ENCODE assay signal across 24 cellular contexts in the genomic region with DNA sequence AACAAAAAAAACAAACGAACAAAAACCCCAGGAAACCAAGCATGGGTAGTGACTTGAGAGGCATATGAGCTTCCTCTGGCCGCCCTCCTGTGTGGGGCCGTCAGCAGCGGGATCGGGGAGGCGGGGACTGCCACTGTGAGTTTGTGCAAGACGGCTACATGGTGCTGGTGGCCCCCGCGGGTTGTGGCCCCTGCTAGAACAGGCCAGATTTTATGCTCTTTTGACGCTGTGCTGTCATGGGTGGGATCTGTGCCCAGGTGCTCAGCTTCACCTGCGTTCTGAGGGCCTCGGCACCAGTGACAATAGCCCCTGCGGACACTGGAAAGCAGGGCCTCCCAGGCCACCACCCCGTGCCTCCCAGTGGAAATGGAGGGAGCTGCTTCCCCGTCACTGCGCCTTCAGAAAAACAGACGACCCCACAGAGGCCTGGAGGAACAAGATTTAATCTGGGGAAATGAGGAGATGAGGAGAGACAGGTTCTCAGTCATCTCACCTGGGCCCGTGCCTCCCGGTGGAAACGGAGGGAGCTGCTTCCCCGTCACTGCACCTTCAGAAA. TPM values are rescaled to one million over a fixed set of nuclear protein-coding genes. Genes with fewer than 3 reads are reported as not detected.
"Had no signal": no experiment of that assay in that cellular context is flagged by ENCODE, and none has a peak within 500 bp of the region (broad histone marks: within the 10 kb centered on the region; RNA-seq: fewer than 3 reads in every experiment).

No MANE protein-coding gene starts in this region.

- H3K27ac Mint-ChIP-seq: naive thymus-derived CD8-positive, alpha-beta T cell; type B pancreatic cell had no signal

- H3K4me3 Mint-ChIP-seq: neural crest cell, type B pancreatic cell had no signal

- H3K36me3 Mint-ChIP-seq: naive thymus-derived CD8-positive, alpha-beta T cell; type B pancreatic cell had no signal

- H3K4me3 ChIP-seq: colonic mucosa, heart left ventricle, mucosa of descending colon, ovary, right atrium auricular region, suprapubic skin, thyroid gland, uterus had no signal

- DNase-seq: colonic mucosa; dermis blood vessel endothelial cell; heart left ventricle; hippocampal formation; islet precursor cell; mammary epithelial cell; mucosa of descending colon; naive thymus-derived CD8-positive, alpha-beta T cell; nucleus accumbens; ovary; small intestine; stimulated activated CD4-positive, alpha-beta T cell treated with anti-CD3 and anti-CD28 coated beads, Interleukin-2, amount 100 ng/mL, for 48 hours; stimulated activated naive CD8-positive, alpha-beta T cell treated with anti-CD3 and anti-CD28 coated beads, Interleukin-15, Interleukin-2, amounts not matched to agents 100 U/mL and 50 U/mL, for 24 hours; thyroid gland; uterus had no signal

- ATAC-seq: heart left ventricle; left lobe of liver; mucosa of descending colon; naive thymus-derived CD8-positive, alpha-beta T cell; stimulated activated naive CD8-positive, alpha-beta T cell treated with anti-CD3 and anti-CD28 coated beads, Interleukin-15, Interleukin-2, amounts not matched to agents 100 U/mL and 50 U/mL, for 24 hours had no signal

- H3K36me3 ChIP-seq: colonic mucosa, heart left ventricle, ovary, right atrium auricular region, suprapubic skin, thyroid gland, uterus had no signal

- H3K9me3 Mint-ChIP-seq: naive thymus-derived CD8-positive, alpha-beta T cell; neural crest cell; type B pancreatic cell had no signal

- H3K27ac ChIP-seq: colonic mucosa, heart left ventricle, ovary, right atrium auricular region, suprapubic skin, thyroid gland, uterus had no signal

- H3K4me1 ChIP-seq: colonic mucosa, thyroid gland had no signal

- H3K4me1 Mint-ChIP-seq: neural crest cell had no signal

- H3K9me3 ChIP-seq: colonic mucosa, heart left ventricle, mucosa of descending colon, ovary, right atrium auricular region, suprapubic skin, thyroid gland, uterus had no signal

RNA-seq across cellular contexts. Expression of a gene that starts 4.7 kb away (rescaled TPM):
- total RNA-seq: dermis blood vessel endothelial cell, fibroblast of lung, glomerular endothelial cell, left lobe of liver, lower leg skin, mammary epithelial cell, ovary, posterior vena cava, right atrium auricular region had no signal
- polyA plus RNA-seq: fibroblast of lung; heart left ventricle; mammary epithelial cell; naive thymus-derived CD8-positive, alpha-beta T cell; ovary had no signal

RNA-seq across cellular contexts. Expression of a gene that starts 21.7 kb away (rescaled TPM):
- polyA plus RNA-seq: naive thymus-derived CD8-positive, alpha-beta T cell had no signal
